In genomic region chr7:39566056-39566921, GRCh38 we compare ENCODE assay signal across 8 cellular contexts. TPM values are rescaled to one million over a fixed set of nuclear protein-coding genes. Genes with fewer than 3 reads are reported as not detected.
DNase-seq lines count a peak whose midpoint lies in the region; ATAC-seq and TF ChIP-seq lines count a peak whose summit lies in the region.

TSS of gene YAE1 (plus strand) at chr7:39566404. CDS start at chr7:39566419, 15 bp downstream.

- peaks cover 0 to 11% of the 10 kb centered on the region in 2 donors for H3K36me3 ChIP-seq in duodenal mucosa (ENCODE audit: control insufficient read depth in 1 of 2, insufficient read depth in 2 of 2, low read length in 2 of 2)

- ATAC-seq in GM19397 (IDR thresholded peaks at IDR 0.05; ENCODE audit: unreplicated experiment) (peak; percentile 100), HG03565 (IDR thresholded peaks at IDR 0.05; ENCODE audit: unreplicated experiment) (peak; percentile 98)

- peaks cover 11 to 12% of the 10 kb centered on the region in 2 donors for H3K4me1 ChIP-seq in duodenal mucosa (ENCODE audit: control insufficient read depth in 1 of 2, insufficient read depth in 2 of 2, low read length in 2 of 2)

- no peaks in the 10 kb centered on the region for H3K9me3 ChIP-seq in duodenal mucosa (ENCODE audit: control insufficient read depth in 1 of 2, low read length in 2 of 2)

- no peaks in the 10 kb centered on the region for H3K9me3 Mint-ChIP-seq in activated CD4-positive, alpha-beta memory T cell treated with anti-CD3 and anti-CD28 coated beads, Interleukin-2, amount 10 ng/mL, durations not matched to agents 7 days and 5 days

- CTCF ChIA-PET in activated CD4-positive, alpha-beta memory T cell treated with anti-CD3 and anti-CD28 coated beads, Interleukin-2, amount 10 ng/mL, durations not matched to agents 7 days and 5 days (lab: Charles Lee) = interaction anchor here (0.8 to 1.2 kb wide), 5 partner anchors 12 to 181 kb away, joined by 3 to 5 read pairs (median 4); no protein-coding TSS in a partner anchor

- H3K9ac ChIP-seq in duodenal mucosa (ENCODE audit: low read depth in 1 of 2, low read length in 2 of 2) = peak within 1 kb of the TSS; percentile 75 to 82

- DNase-seq in CD1c-positive myeloid dendritic cell (ENCODE audit: extremely low spot score) (peak; percentile 73), NCI-H748 treated with DMSO at 0.1 percent for 48 hours (lab: John Stamatoyannopoulos, UW) (peak; percentile 74), lower leg skin (ENCODE audit: low spot score in 2 of 2) (peak; percentile 69 to 95)
- peak; percentile 81 for DNase-seq in activated CD4-positive, alpha-beta memory T cell treated with anti-CD3 and anti-CD28 coated beads, Interleukin-2, amount 10 ng/mL, durations not matched to agents 7 days and 5 days
- peak; percentile 72 to 81 for DNase-seq in stimulated activated CD4-positive, alpha-beta T cell treated with anti-CD3 and anti-CD28 coated beads, Interleukin-4, amount 100 ng/mL, for 48 hours (ENCODE audit: low read depth in 2 of 2)

- TF ChIP-seq CTCF in lower leg skin (IDR thresholded peaks at IDR 0.05) = no peak

- H3K4me3 Mint-ChIP-seq in activated CD4-positive, alpha-beta memory T cell treated with anti-CD3 and anti-CD28 coated beads, Interleukin-2, amount 10 ng/mL, durations not matched to agents 7 days and 5 days = peak within 1 kb of the TSS; percentile 94

- H3K27me3 ChIP-seq in duodenal mucosa (ENCODE audit: control insufficient read depth in 1 of 2, insufficient read depth in 2 of 2, low read length in 2 of 2) = no peaks in the 10 kb centered on the region

- 0% methylated on average over 58 to 62 of the region's 62 CpGs for WGBS in lower leg skin, 2 donors

- H3K27ac ChIP-seq in duodenal mucosa (ENCODE audit: low read depth, low read length) = peak within 1 kb of the TSS; percentile 81

- TF ChIP-seq POLR2A in lower leg skin (IDR thresholded peaks at IDR 0.05) = peak in 1 of 2 donors; percentile 9

- peaks cover 8% of the 10 kb centered on the region for H3K36me3 Mint-ChIP-seq in activated CD4-positive, alpha-beta memory T cell treated with anti-CD3 and anti-CD28 coated beads, Interleukin-2, amount 10 ng/mL, durations not matched to agents 7 days and 5 days (ENCODE audit: low read depth)

- H3K4me1 Mint-ChIP-seq in activated CD4-positive, alpha-beta memory T cell treated with anti-CD3 and anti-CD28 coated beads, Interleukin-2, amount 10 ng/mL, durations not matched to agents 7 days and 5 days = peaks cover 14% of the 10 kb centered on the region

- H3K27ac Mint-ChIP-seq in activated CD4-positive, alpha-beta memory T cell treated with anti-CD3 and anti-CD28 coated beads, Interleukin-2, amount 10 ng/mL, durations not matched to agents 7 days and 5 days = peak within 1 kb of the TSS; percentile 83

- H3K4me3 ChIP-seq in duodenal mucosa (ENCODE audit: low read depth in 1 of 2, low read length in 2 of 2) (peak within 1 kb of the TSS; percentile 91 to 97), lower leg skin (ENCODE audit: low read depth, poor library complexity, severe bottlenecking) (peak within 1 kb of the TSS; percentile 64)

- POLR2A ChIA-PET in activated CD4-positive, alpha-beta memory T cell treated with anti-CD3 and anti-CD28 coated beads, Interleukin-2, amount 10 ng/mL, durations not matched to agents 7 days and 5 days (lab: Charles Lee) = interaction anchor here (0.7 to 1.6 kb wide), 10 partner anchors 9 to 386 kb away, joined by 3 to 7 read pairs (median 3); partner anchors contain the start of gene RALA

- intact Hi-C loops in lower leg skin (cut with DNase I; ENCODE audit: low total_unique reads) = no loop called here

- H3K27me3 Mint-ChIP-seq in activated CD4-positive, alpha-beta memory T cell treated with anti-CD3 and anti-CD28 coated beads, Interleukin-2, amount 10 ng/mL, durations not matched to agents 7 days and 5 days = peaks cover under 1% of the 10 kb centered on the region

RNA-seq across cellular contexts. Expression of gene YAE1, which starts in this region (rescaled TPM):
- total RNA-seq in activated CD4-positive, alpha-beta memory T cell treated with anti-CD3 and anti-CD28 coated beads, Interleukin-2, amount 10 ng/mL, durations not matched to agents 7 days and 5 days = 1 to 10 TPM; 8.4 to 9.3 TPM
- total RNA-seq in lower leg skin = 10 to 100 TPM; 13.2 to 18.4 (median 14.4) TPM

Comparison
In these comparisons a context has a peak if more than half of its experiments do, and no peak if none do; other contexts are left out.
1. Peak in every context shown above with its lines: DNase-seq, ATAC-seq, H3K4me3 ChIP-seq and H3K27ac ChIP-seq.